Comparison of ENCODE assay signal across 16 cellular contexts in the genomic region with DNA sequence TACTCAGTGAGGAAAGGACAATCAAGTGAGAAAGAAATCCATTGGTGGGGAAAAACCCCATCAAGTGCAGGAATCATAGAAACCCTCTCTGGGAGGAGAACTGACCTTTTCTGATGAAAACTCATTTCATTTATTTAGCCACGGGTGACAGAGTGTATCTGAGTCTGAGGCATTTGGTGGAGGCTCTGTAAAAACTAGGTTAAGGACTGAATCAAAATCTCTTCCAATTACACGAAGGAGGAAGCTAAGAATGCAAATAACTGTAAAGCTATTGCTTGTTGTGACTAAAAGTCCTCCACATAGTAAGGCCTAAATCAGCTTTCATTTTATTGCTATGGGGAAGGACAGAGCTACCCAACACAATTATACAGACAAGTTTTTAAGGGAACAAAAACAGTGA.
DNase-seq lines count a peak whose midpoint lies in the region; ATAC-seq and TF ChIP-seq lines count a peak whose summit lies in the region.
"Had no signal": no experiment of that assay in that cellular context is flagged by ENCODE, and none has a peak within 500 bp of the region (broad histone marks: within the 10 kb centered on the region; RNA-seq: fewer than 3 reads in every experiment).

No MANE protein-coding gene starts in this region.

- H3K36me3 Mint-ChIP-seq in stimulated activated naive B cell treated with anti-CD40 and anti-IgM and Interleukin-4, amounts not matched to agents 10 μg/mL and 1 μg/mL and 100 μg/mL, for 72 hours: peaks cover 0 to 3% of the 10 kb centered on the region in 2 donors
- H3K36me3 Mint-ChIP-seq: activated CD8-positive, alpha-beta memory T cell treated with anti-CD3 and anti-CD28 coated beads, Interleukin-2, amount 10 ng/mL, durations not matched to agents 7 days and 5 days; naive B cell had no signal

- H3K9me3 ChIP-seq in HCT116 (ENCODE audit: control insufficient read depth in 1 of 2, insufficient read depth in 1 of 2, low read depth in 1 of 2, low read length in 2 of 2) (no peaks in the 10 kb centered on the region), adipocyte (ENCODE audit: control insufficient read depth, low read length) (no peaks in the 10 kb centered on the region), lung (ENCODE audit: control insufficient read depth in 2 of 2, insufficient read depth in 1 of 2, low read length in 1 of 2) (no peaks in the 10 kb centered on the region)

- no peaks in the 10 kb centered on the region for H3K36me3 ChIP-seq in HCT116 (ENCODE audit: control insufficient read depth in 1 of 2, insufficient read depth in 2 of 2, low read length in 2 of 2)
- no peaks in the 10 kb centered on the region for H3K36me3 ChIP-seq in adipocyte (ENCODE audit: control insufficient read depth, insufficient read depth, low read length, severe bottlenecking)
- no peaks in the 10 kb centered on the region for H3K36me3 ChIP-seq in lung (ENCODE audit: control insufficient read depth in 2 of 2, insufficient read depth in 2 of 2, low read length in 2 of 2)

- POLR2A ChIA-PET in HCT116 (lab: Charles Lee): interaction anchor here (1.6 kb wide), 1 partner anchor 11 kb away, joined by 5 read pairs; no protein-coding TSS in a partner anchor

- H3K27ac ChIP-seq in HCT116 (ENCODE audit: low read depth, low read length): no peak overlapping the region
- H3K27ac ChIP-seq in lung (ENCODE audit: low read depth in 1 of 2, low read length in 1 of 2): peak overlapping the region in 1 of 2 donors; percentile 65

- H2AFZ ChIP-seq in HCT116 (ENCODE audit: low read depth, low read length, poor library complexity, severe bottlenecking): peak overlapping the region; percentile 69

- no peaks in the 10 kb centered on the region for H3K9me3 Mint-ChIP-seq in stimulated activated naive B cell treated with anti-CD40 and anti-IgM and Interleukin-4, amounts not matched to agents 10 μg/mL and 1 μg/mL and 100 μg/mL, for 72 hours
- H3K9me3 Mint-ChIP-seq: activated B cell treated with CpG ODN at 0.5 μM for 24 hours had no signal

- TF ChIP-seq RAD21 in HCT116 (IDR thresholded peaks at IDR 0.05; ENCODE audit: low read depth): no peak

- CTCF ChIA-PET in HCT116 (lab: Charles Lee): no interaction called here

- 45 to 66% methylated on average over 2 of the region's 2 CpGs for WGBS in lung, 2 donors

- no peak overlapping the region for H3K4me3 ChIP-seq in HCT116 (replicated peaks in 1 of 2; ENCODE audit: low read depth in 1 of 2, low read length in 2 of 2)
- no peak overlapping the region for H3K4me3 ChIP-seq in adipocyte (ENCODE audit: low read length)
- H3K4me3 ChIP-seq in lung: no peak overlapping the region

- H3K27ac Mint-ChIP-seq in stimulated activated naive B cell treated with anti-CD40 and anti-IgM and Interleukin-4, amounts not matched to agents 10 μg/mL and 1 μg/mL and 100 μg/mL, for 72 hours: no peak overlapping the region
- H3K27ac Mint-ChIP-seq: activated B cell treated with CpG ODN at 0.5 μM for 24 hours; activated CD8-positive, alpha-beta memory T cell treated with anti-CD3 and anti-CD28 coated beads, Interleukin-2, amount 10 ng/mL, durations not matched to agents 7 days and 5 days; B cell; naive B cell had no signal

- no peak for TF ChIP-seq CTCF in HCT116 (IDR thresholded peaks at IDR 0.05 in 2 of 3, conservative IDR thresholded peaks at IDR 0.05 in 1 of 3; ENCODE audit: borderline replicate concordance in 1 of 3, insufficient read depth in 1 of 3, low read depth in 2 of 3, low read length in 2 of 3)
- no peak for TF ChIP-seq CTCF in lung (IDR thresholded peaks at IDR 0.05; ENCODE audit: control extremely low read depth, extremely low read depth)

- DNase-seq in HCT116 (ENCODE audit: low read depth, low spot score) (no peak), adipocyte (ENCODE audit: low read depth) (peak; percentile 15), lung (ENCODE audit: low spot score) (no peak), OCI-M1 (lab: John Stamatoyannopoulos, UW) (no peak), NCI-H1417 (lab: John Stamatoyannopoulos, UW) (no peak), NCI-H2171 treated with DMSO at 0.1 percent for 48 hours (lab: John Stamatoyannopoulos, UW) (no peak), erythroblast (lab: John Stamatoyannopoulos, UW) (no peak)
- DNase-seq in stimulated activated naive B cell treated with anti-CD40 and anti-IgM and Interleukin-4, amounts not matched to agents 10 μg/mL and 1 μg/mL and 100 μg/mL, for 72 hours: no peak
- DNase-seq: activated B cell treated with CpG ODN at 0.5 μM for 24 hours; activated CD8-positive, alpha-beta memory T cell treated with anti-CD3 and anti-CD28 coated beads, Interleukin-2, amount 10 ng/mL, durations not matched to agents 7 days and 5 days; DMS 273 treated with DMSO at 0.1 percent for 48 hours; naive B cell; NCI-H446; retina; stimulated activated CD4-positive, alpha-beta T cell treated with anti-CD3 and anti-CD28 coated beads, Interleukin-4, amount 100 ng/mL, for 4 hours had no signal

- H3K4me3 Mint-ChIP-seq in stimulated activated naive B cell treated with anti-CD40 and anti-IgM and Interleukin-4, amounts not matched to agents 10 μg/mL and 1 μg/mL and 100 μg/mL, for 72 hours: no peak overlapping the region
- H3K4me3 Mint-ChIP-seq: activated B cell treated with CpG ODN at 0.5 μM for 24 hours; activated CD8-positive, alpha-beta memory T cell treated with anti-CD3 and anti-CD28 coated beads, Interleukin-2, amount 10 ng/mL, durations not matched to agents 7 days and 5 days; B cell; naive B cell had no signal

- H3K9ac ChIP-seq in HCT116 (ENCODE audit: low read length) (no peak overlapping the region), adipocyte (ENCODE audit: low read length) (peak overlapping the region; percentile 70)

- no TSS peak for BruUV-seq in HCT116 (replicated peaks; lab: Mats Ljungman, UMichigan)

- H3K9me2 ChIP-seq in HCT116 (ENCODE audit: insufficient read depth): no peaks in the 10 kb centered on the region

- RAD21 ChIA-PET in HCT116 (lab: Charles Lee; ENCODE audit: low non-redundant PET in 1 of 2, low total read pairs in 2 of 2, uncharacterized antibody in 2 of 2, unreplicated experiment in 2 of 2): no interaction called here

- no peaks in the 10 kb centered on the region for H4K20me1 ChIP-seq in HCT116 (ENCODE audit: insufficient read depth)

- peaks cover 10 to 17% of the 10 kb centered on the region in 2 donors for H3K27me3 Mint-ChIP-seq in stimulated activated naive B cell treated with anti-CD40 and anti-IgM and Interleukin-4, amounts not matched to agents 10 μg/mL and 1 μg/mL and 100 μg/mL, for 72 hours

- TF ChIP-seq POLR2A in HCT116 (IDR thresholded peaks at IDR 0.05; ENCODE audit: borderline replicate concordance, extremely low read depth, insufficient read depth, insufficient read length): no peak
- no peak for TF ChIP-seq POLR2A in erythroblast (IDR thresholded peaks at IDR 0.05; ENCODE audit: low read length)

- peak overlapping the region; percentile 59 for H3K4me2 ChIP-seq in HCT116 (ENCODE audit: low read length)

- H3K27me3 ChIP-seq in HCT116 (ENCODE audit: insufficient read depth, low read length) (no peaks in the 10 kb centered on the region), adipocyte (replicated peaks; ENCODE audit: control insufficient read depth, insufficient read depth, low read length) (no peaks in the 10 kb centered on the region), lung (ENCODE audit: control insufficient read depth, insufficient read depth) (no peaks in the 10 kb centered on the region)

- H3K4me1 Mint-ChIP-seq in stimulated activated naive B cell treated with anti-CD40 and anti-IgM and Interleukin-4, amounts not matched to agents 10 μg/mL and 1 μg/mL and 100 μg/mL, for 72 hours: peaks cover 20 to 24% of the 10 kb centered on the region in 2 donors
- H3K4me1 Mint-ChIP-seq: activated B cell treated with CpG ODN at 0.5 μM for 24 hours; activated CD8-positive, alpha-beta memory T cell treated with anti-CD3 and anti-CD28 coated beads, Interleukin-2, amount 10 ng/mL, durations not matched to agents 7 days and 5 days; B cell had no signal

- intact Hi-C loops in HCT116 (cut with micrococcal nuclease): no loop called here

- H3K4me1 ChIP-seq in HCT116 (ENCODE audit: control insufficient read depth in 1 of 2, insufficient read depth in 2 of 2, low read length in 2 of 2) (peaks cover 31 to 50% of the 10 kb centered on the region in 2 experiments), adipocyte (ENCODE audit: control insufficient read depth, insufficient read depth, low read length) (peaks cover 56% of the 10 kb centered on the region), lung (ENCODE audit: control insufficient read depth in 2 of 2, insufficient read depth in 2 of 2, low read length in 2 of 2) (peaks cover 4 to 9% of the 10 kb centered on the region in 2 donors)

- ATAC-seq in HCT116: no peak
- ATAC-seq in lung (ENCODE audit: insufficient read depth, low FRiP score): peak; percentile 4
- ATAC-seq in stimulated activated naive B cell treated with anti-CD40 and anti-IgM and Interleukin-4, amounts not matched to agents 10 μg/mL and 1 μg/mL and 100 μg/mL, for 72 hours (replicated peaks): peak; percentile 43 to 69
- ATAC-seq: activated CD8-positive, alpha-beta memory T cell treated with anti-CD3 and anti-CD28 coated beads, Interleukin-2, amount 10 ng/mL, durations not matched to agents 7 days and 5 days had no signal

- no peaks in the 10 kb centered on the region for H3K79me2 ChIP-seq in HCT116 (ENCODE audit: insufficient read depth, low read length)

TF ChIP-seq in HCT116, 20 proteins besides CTCF, POLR2A, EP300 and RAD21 (continues in another document):
- no peak for TF ChIP-seq SRF (IDR thresholded peaks at IDR 0.05; ENCODE audit: low read depth)
- TF ChIP-seq, protein P1, sequence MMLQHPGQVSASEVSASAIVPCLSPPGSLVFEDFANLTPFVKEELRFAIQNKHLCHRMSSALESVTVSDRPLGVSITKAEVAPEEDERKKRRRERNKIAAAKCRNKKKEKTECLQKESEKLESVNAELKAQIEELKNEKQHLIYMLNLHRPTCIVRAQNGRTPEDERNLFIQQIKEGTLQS (IDR thresholded peaks at IDR 0.05): no peak
- TF ChIP-seq FOSL1 (IDR thresholded peaks at IDR 0.05; ENCODE audit: low read depth): no peak
- no peak for TF ChIP-seq EZH2phosphoT487 (IDR thresholded peaks at IDR 0.05; ENCODE audit: borderline replicate concordance)
- TF ChIP-seq POLR2AphosphoS5 (IDR thresholded peaks at IDR 0.05; ENCODE audit: low read depth, low read length): no peak
- TF ChIP-seq, protein P2, sequence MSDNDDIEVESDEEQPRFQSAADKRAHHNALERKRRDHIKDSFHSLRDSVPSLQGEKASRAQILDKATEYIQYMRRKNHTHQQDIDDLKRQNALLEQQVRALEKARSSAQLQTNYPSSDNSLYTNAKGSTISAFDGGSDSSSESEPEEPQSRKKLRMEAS (IDR thresholded peaks at IDR 0.05): no peak
- no peak for TF ChIP-seq CEBPB (IDR thresholded peaks at IDR 0.05; ENCODE audit: low read depth)
- TF ChIP-seq ZNF274 (IDR thresholded peaks at IDR 0.05; ENCODE audit: low read depth, low read length): no peak
- TF ChIP-seq JUND (IDR thresholded peaks at IDR 0.05): no peak
- no peak for TF ChIP-seq EZH2 (IDR thresholded peaks at IDR 0.05)
- TF ChIP-seq ELF1 (IDR thresholded peaks at IDR 0.05; ENCODE audit: borderline replicate concordance, low read depth): no peak
